In genomic region chr20:3786126-3786484, GRCh38 we compare ENCODE assay signal across 7 cellular contexts. TPM values are rescaled to one million over a fixed set of nuclear protein-coding genes. Genes with fewer than 3 reads are reported as not detected.
A peak's percentile ranks its signal among the peaks of the same experiment; 100 is the strongest.
DNase-seq lines count a peak whose midpoint lies in the region; ATAC-seq and TF ChIP-seq lines count a peak whose summit lies in the region.

No MANE protein-coding gene starts in this region.

- intact Hi-C loops in activated CD8-positive, alpha-beta T cell treated with anti-CD3 and anti-CD28 coated beads for 36 hours (cut with micrococcal nuclease) = loop anchor here (2.0 kb wide), 1 partner anchor 35 kb away; the partner anchor contains the start of gene AP5S1
- intact Hi-C loops in esophagus muscularis mucosa (cut with DNase I) = loop anchor here (2.0 to 5.0 kb wide), 2 partner anchors 35 to 296 kb away; partner anchors contain the start of gene AP5S1

- H3K4me1 ChIP-seq in MM.1S (ENCODE audit: low read length) (peaks cover 4% of the 10 kb centered on the region), esophagus muscularis mucosa (peaks cover 36 to 59% (median 54%) of the 10 kb centered on the region in 4 donors)

- no peak overlapping the region for H3K27ac ChIP-seq in MM.1S (ENCODE audit: low read length)
- H3K27ac ChIP-seq in esophagus muscularis mucosa (replicated peaks in 1 of 4) = peak overlapping the region; percentile 79 to 90 (median 84)

- peaks cover 13% of the 10 kb centered on the region for H3K36me3 Mint-ChIP-seq in activated CD8-positive, alpha-beta T cell treated with anti-CD3 and anti-CD28 coated beads for 36 hours (ENCODE audit: low read depth)
- no peaks in the 10 kb centered on the region for H3K36me3 Mint-ChIP-seq in natural killer cell treated with Interleukin-12 subunit alpha and Interleukin-12 subunit beta and Interleukin-15 and Interleukin-18, amount 100 ng/mL, for 72 hours

- no peaks in the 10 kb centered on the region for H3K9me2 ChIP-seq in MM.1S (replicated peaks; ENCODE audit: insufficient read depth, low read length)

- H2AFZ ChIP-seq in MM.1S (ENCODE audit: low read length) = no peak overlapping the region

- CTCF ChIA-PET in activated CD8-positive, alpha-beta T cell treated with anti-CD3 and anti-CD28 coated beads for 36 hours (lab: Charles Lee) = interaction anchor here (0.6 to 5.9 kb wide), 16 partner anchors 9 to 146 kb away, joined by 3 to 69 read pairs (median 4); partner anchors contain the start of genes ADISSP, AP5S1 and CDC25B

- ATAC-seq in GM21737 (IDR thresholded peaks at IDR 0.05; ENCODE audit: unreplicated experiment) = peak; percentile 17
- ATAC-seq in activated CD8-positive, alpha-beta T cell treated with anti-CD3 and anti-CD28 coated beads for 36 hours = peak; percentile 21
- ATAC-seq in natural killer cell treated with Interleukin-12 subunit alpha and Interleukin-12 subunit beta and Interleukin-15 and Interleukin-18, amount 100 ng/mL, for 72 hours = peak; percentile 38 to 52

- no peak for TF ChIP-seq POLR2A in esophagus muscularis mucosa (IDR thresholded peaks at IDR 0.05; ENCODE audit: low read depth)

- H3K4me2 ChIP-seq in MM.1S (ENCODE audit: low read depth, low read length) = peak overlapping the region; percentile 66

- peaks cover 8% of the 10 kb centered on the region; the same call in 1 of the 2 replicates for H3K79me2 ChIP-seq in MM.1S (ENCODE audit: low read length)

- TF ChIP-seq EP300 in esophagus muscularis mucosa (IDR thresholded peaks at IDR 0.05) = no peak

- WGBS in esophagus muscularis mucosa = no CpG with 5 or more reads among the region's 35 CpGs

- POLR2A ChIA-PET in activated CD8-positive, alpha-beta T cell treated with anti-CD3 and anti-CD28 coated beads for 36 hours (lab: Charles Lee) = interaction anchor here (0.7 to 4.7 kb wide), 10 partner anchors 9 to 41 kb away, joined by 3 to 46 read pairs (median 7); partner anchors contain the start of genes ADISSP, AP5S1 and CDC25B

- DNase-seq in GM06990 (ENCODE audit: extremely low read depth, insufficient read length) (peak; percentile 71), MM.1S (no peak), esophagus muscularis mucosa (ENCODE audit: extremely low spot score) (no peak), islet precursor cell (no peak)
- DNase-seq in activated CD8-positive, alpha-beta T cell treated with anti-CD3 and anti-CD28 coated beads for 36 hours = peak; percentile 59
- no peak for DNase-seq in natural killer cell treated with Interleukin-12 subunit alpha and Interleukin-12 subunit beta and Interleukin-15 and Interleukin-18, amount 100 ng/mL, for 72 hours (ENCODE audit: low spot score)

- no peak overlapping the region for H3K9ac ChIP-seq in MM.1S (ENCODE audit: low read length)

- no peaks in the 10 kb centered on the region for H4K20me1 ChIP-seq in MM.1S (ENCODE audit: insufficient read depth, low read length)

- peaks cover 42% of the 10 kb centered on the region for H3K4me1 Mint-ChIP-seq in activated CD8-positive, alpha-beta T cell treated with anti-CD3 and anti-CD28 coated beads for 36 hours (ENCODE audit: low read depth)
- peaks cover 35 to 39% of the 10 kb centered on the region in 2 donors for H3K4me1 Mint-ChIP-seq in natural killer cell treated with Interleukin-12 subunit alpha and Interleukin-12 subunit beta and Interleukin-15 and Interleukin-18, amount 100 ng/mL, for 72 hours (ENCODE audit: low read depth in 2 of 2)

- TF ChIP-seq CTCF in GM06990 (IDR thresholded peaks at IDR 0.05; ENCODE audit: insufficient read depth, low read length, poor library complexity, severe bottlenecking) = no peak
- no peak for TF ChIP-seq CTCF in MM.1S (IDR thresholded peaks at IDR 0.05; ENCODE audit: low read length)
- no peak for TF ChIP-seq CTCF in activated CD8-positive, alpha-beta T cell treated with anti-CD3 and anti-CD28 coated beads for 36 hours (IDR thresholded peaks at IDR 0.05)
- no peak for TF ChIP-seq CTCF in esophagus muscularis mucosa (IDR thresholded peaks at IDR 0.05)

- H3F3A ChIP-seq in MM.1S (ENCODE audit: insufficient read depth, low read length) = peaks cover 10% of the 10 kb centered on the region

- H3K9me3 ChIP-seq in MM.1S (replicated peaks; ENCODE audit: insufficient read depth, low read length) = no peaks in the 10 kb centered on the region
- no peaks in the 10 kb centered on the region for H3K9me3 ChIP-seq in esophagus muscularis mucosa

- H3K27me3 ChIP-seq in GM06990 (replicated peaks; ENCODE audit: control insufficient read depth, insufficient read depth, low read length) (no peaks in the 10 kb centered on the region), MM.1S (replicated peaks; ENCODE audit: insufficient read depth, low read length) (no peaks in the 10 kb centered on the region), esophagus muscularis mucosa (no peaks in the 10 kb centered on the region)

- H3K36me3 ChIP-seq in GM06990 (ENCODE audit: control insufficient read depth, insufficient read depth, low read length) (peaks cover 2% of the 10 kb centered on the region), MM.1S (replicated peaks; ENCODE audit: insufficient read depth, low read length) (no peaks in the 10 kb centered on the region), esophagus muscularis mucosa (peaks cover 0 to 20% (median 11%) of the 10 kb centered on the region in 4 donors)

- no peaks in the 10 kb centered on the region for H3K9me3 Mint-ChIP-seq in activated CD8-positive, alpha-beta T cell treated with anti-CD3 and anti-CD28 coated beads for 36 hours
- H3K9me3 Mint-ChIP-seq in natural killer cell treated with Interleukin-12 subunit alpha and Interleukin-12 subunit beta and Interleukin-15 and Interleukin-18, amount 100 ng/mL, for 72 hours = no peaks in the 10 kb centered on the region

- H3K27ac Mint-ChIP-seq in activated CD8-positive, alpha-beta T cell treated with anti-CD3 and anti-CD28 coated beads for 36 hours = peak overlapping the region; percentile 85
- peak overlapping the region in 1 of 2 donors; percentile 33 for H3K27ac Mint-ChIP-seq in natural killer cell treated with Interleukin-12 subunit alpha and Interleukin-12 subunit beta and Interleukin-15 and Interleukin-18, amount 100 ng/mL, for 72 hours

- H3K4me3 ChIP-seq in GM06990 (replicated peaks; ENCODE audit: low read depth, low read length) (peak overlapping the region; percentile 76), MM.1S (ENCODE audit: low read length) (peak overlapping the region; percentile 54; the same call in 1 of the 2 replicates), esophagus muscularis mucosa (peak overlapping the region; percentile 68 to 83 (median 73))

- H3K27me3 Mint-ChIP-seq in activated CD8-positive, alpha-beta T cell treated with anti-CD3 and anti-CD28 coated beads for 36 hours = no peaks in the 10 kb centered on the region
- H3K27me3 Mint-ChIP-seq in natural killer cell treated with Interleukin-12 subunit alpha and Interleukin-12 subunit beta and Interleukin-15 and Interleukin-18, amount 100 ng/mL, for 72 hours = no peaks in the 10 kb centered on the region

- H3K4me3 Mint-ChIP-seq in activated CD8-positive, alpha-beta T cell treated with anti-CD3 and anti-CD28 coated beads for 36 hours = peak overlapping the region; percentile 80
- H3K4me3 Mint-ChIP-seq in natural killer cell treated with Interleukin-12 subunit alpha and Interleukin-12 subunit beta and Interleukin-15 and Interleukin-18, amount 100 ng/mL, for 72 hours = peak overlapping the region; percentile 77

RNA-seq across cellular contexts. Expression of gene CENPB, which starts 0.4 kb away (rescaled TPM):
- total RNA-seq in activated CD8-positive, alpha-beta T cell treated with anti-CD3 and anti-CD28 coated beads for 36 hours = 10 to 100 TPM; 35.0 to 35.4 TPM
- total RNA-seq in esophagus muscularis mucosa = 100 to 1,000 TPM; 131 to 225 (median 199) TPM
- total RNA-seq in natural killer cell treated with Interleukin-12 subunit alpha and Interleukin-12 subunit beta and Interleukin-15 and Interleukin-18, amount 100 ng/mL, for 72 hours = 100 to 1,000 TPM in 1 of 2 donors, 10 to 100 TPM in 1; 75.4 to 118 TPM

RNA-seq across cellular contexts. Expression of gene SPEF1, which starts 4.9 kb away (rescaled TPM):
- total RNA-seq in activated CD8-positive, alpha-beta T cell treated with anti-CD3 and anti-CD28 coated beads for 36 hours = under 1 TPM in 1 of 2 experiments, not detected in 1; 0.23 TPM
- total RNA-seq in esophagus muscularis mucosa = under 1 TPM in 1 of 4 donors, not detected in 3; 0.50 TPM
- under 1 TPM; 0.24 to 0.36 TPM for total RNA-seq in natural killer cell treated with Interleukin-12 subunit alpha and Interleukin-12 subunit beta and Interleukin-15 and Interleukin-18, amount 100 ng/mL, for 72 hours

RNA-seq across cellular contexts. Expression of gene CDC25B, which starts 10.0 kb away (rescaled TPM):
- 10 to 100 TPM; 66.9 to 67.1 TPM for total RNA-seq in activated CD8-positive, alpha-beta T cell treated with anti-CD3 and anti-CD28 coated beads for 36 hours
- 10 to 100 TPM; 29.9 to 43.1 (median 35.6) TPM for total RNA-seq in esophagus muscularis mucosa
- 10 to 100 TPM; 38.9 to 84.1 TPM for total RNA-seq in natural killer cell treated with Interleukin-12 subunit alpha and Interleukin-12 subunit beta and Interleukin-15 and Interleukin-18, amount 100 ng/mL, for 72 hours

RNA-seq across cellular contexts. Expression of gene ADISSP, which starts 18.6 kb away (rescaled TPM):
- 10 to 100 TPM; 62.5 to 66.6 TPM for total RNA-seq in activated CD8-positive, alpha-beta T cell treated with anti-CD3 and anti-CD28 coated beads for 36 hours
- 10 to 100 TPM; 56.5 to 96.1 (median 73.6) TPM for total RNA-seq in esophagus muscularis mucosa
- 10 to 100 TPM; 29.5 to 89.2 TPM for total RNA-seq in natural killer cell treated with Interleukin-12 subunit alpha and Interleukin-12 subunit beta and Interleukin-15 and Interleukin-18, amount 100 ng/mL, for 72 hours

RNA-seq across cellular contexts. Expression of gene AP5S1, which starts 34.2 kb away (rescaled TPM):
- 1 to 10 TPM; 7.4 to 8.6 TPM for total RNA-seq in activated CD8-positive, alpha-beta T cell treated with anti-CD3 and anti-CD28 coated beads for 36 hours
- 10 to 100 TPM in 3 of 4 donors, 1 to 10 TPM in 1; 7.9 to 11.7 (median 11.2) TPM for total RNA-seq in esophagus muscularis mucosa
- total RNA-seq in natural killer cell treated with Interleukin-12 subunit alpha and Interleukin-12 subunit beta and Interleukin-15 and Interleukin-18, amount 100 ng/mL, for 72 hours = 10 to 100 TPM; 13.5 to 19.7 TPM

Comparison
In these comparisons a context has a peak if more than half of its experiments do, and no peak if none do; other contexts are left out.
1. DNase-seq: peak in GM06990 (single experiment) and activated CD8-positive, alpha-beta T cell treated with anti-CD3 and anti-CD28 coated beads for 36 hours (single experiment); none in MM.1S (single experiment), esophagus muscularis mucosa (single experiment), natural killer cell treated with Interleukin-12 subunit alpha and Interleukin-12 subunit beta and Interleukin-15 and Interleukin-18, amount 100 ng/mL, for 72 hours (single experiment) and islet precursor cell (single experiment).
2. Peak in every context shown above with its lines, with median percentiles within 50 percentile points of each other: H3K4me3 ChIP-seq and ATAC-seq.